ENCODE assay signal across 28 cellular contexts in genomic region chr11:67493548-67494370, GRCh38. TPM values are rescaled to one million over a fixed set of nuclear protein-coding genes. Genes with fewer than 3 reads are reported as not detected.
DNase-seq lines count a peak whose midpoint lies in the region; ATAC-seq, FAIRE-seq and TF ChIP-seq lines count a peak whose summit lies in the region.
"Had no signal": no experiment of that assay in that cellular context is flagged by ENCODE, and none has a peak within 500 bp of the region (broad histone marks: within the 10 kb centered on the region; RNA-seq: fewer than 3 reads in every experiment).

No MANE protein-coding gene starts in this region.

- no peak for TF ChIP-seq CTCF in kidney (IDR thresholded peaks at IDR 0.05; ENCODE audit: borderline replicate concordance, extremely low read depth, insufficient read depth)

- intact Hi-C loops in kidney (cut with DNase I): no loop called here

- H3K27me3 Mint-ChIP-seq in activated T-cell treated with anti-CD3 and anti-CD28 coated beads, Interleukin-2, amount 50 U/mL, for 24 hours: no peaks in the 10 kb centered on the region
- no peaks in the 10 kb centered on the region for H3K27me3 Mint-ChIP-seq in activated T-cell treated with anti-CD3 and anti-CD28 coated beads, Interleukin-2, amount 50 U/mL, for 72 hours (ENCODE audit: low read depth)
- H3K27me3 Mint-ChIP-seq: CD8-positive, alpha-beta memory T cell had no signal

- no peak for DNase-seq in activated T-cell treated with anti-CD3 and anti-CD28 coated beads, Interleukin-2, amount 50 U/mL, for 24 hours
- no peak for DNase-seq in activated T-cell treated with anti-CD3 and anti-CD28 coated beads, Interleukin-2, amount 50 U/mL, for 72 hours
- DNase-seq in HTR-8/SVneo (ENCODE audit: insufficient read length, low spot score) (no peak), kidney (peak; percentile 75), DMS153 treated with DMSO at 0.1 percent for 48 hours (lab: John Stamatoyannopoulos, UW; ENCODE audit: unreplicated experiment) (no peak), epidermal melanocyte (ENCODE audit: insufficient read length, low spot score) (no peak), T1000 (lab: John Stamatoyannopoulos, UW) (no peak)
- DNase-seq: AML-193; C1 segment of cervical spinal cord; Calu3; CD8-positive, alpha-beta memory T cell; DMS153; HCEC 1CT; KBM-7; NCI-H1105; NCI-H146; NCI-H2029; NCI-H2227 treated with DMSO at 0.1 percent for 48 hours; NCI-H524; NCI-H774; NK-92 treated with Interleukin-12 subunit alpha and Interleukin-12 subunit beta, amount 100 ng/mL, for 24 hours; SJCRH30 had no signal

- H3K4me1 ChIP-seq in kidney (ENCODE audit: control insufficient read depth in 1 of 2, insufficient read depth in 1 of 2, low read depth in 1 of 2, low read length in 2 of 2): no peaks in the 10 kb centered on the region
- H3K4me1 ChIP-seq: SJCRH30 had no signal

- no peak overlapping the region for H3K27ac ChIP-seq in kidney (ENCODE audit: low read depth in 2 of 2, low read length in 2 of 2)
- H3K27ac ChIP-seq: SJCRH30 had no signal

- H3K4me3 Mint-ChIP-seq in activated T-cell treated with anti-CD3 and anti-CD28 coated beads, Interleukin-2, amount 50 U/mL, for 24 hours: no peak overlapping the region
- H3K4me3 Mint-ChIP-seq in activated T-cell treated with anti-CD3 and anti-CD28 coated beads, Interleukin-2, amount 50 U/mL, for 72 hours: no peak overlapping the region
- H3K4me3 Mint-ChIP-seq: CD8-positive, alpha-beta memory T cell; GM23338 had no signal

- peaks cover 5 to 13% of the 10 kb centered on the region in 2 donors for H3K36me3 ChIP-seq in kidney (ENCODE audit: control insufficient read depth in 1 of 2, insufficient read depth in 2 of 2, low read length in 2 of 2)
- H3K36me3 ChIP-seq: SJCRH30 had no signal

- H3K36me3 Mint-ChIP-seq in activated T-cell treated with anti-CD3 and anti-CD28 coated beads, Interleukin-2, amount 50 U/mL, for 24 hours (ENCODE audit: low read depth): peaks cover 87% of the 10 kb centered on the region
- peaks cover 6 to 11% of the 10 kb centered on the region in 2 donors for H3K36me3 Mint-ChIP-seq in activated T-cell treated with anti-CD3 and anti-CD28 coated beads, Interleukin-2, amount 50 U/mL, for 72 hours (ENCODE audit: insufficient read depth in 2 of 2)

- no peaks in the 10 kb centered on the region for H3K9me3 Mint-ChIP-seq in activated T-cell treated with anti-CD3 and anti-CD28 coated beads, Interleukin-2, amount 50 U/mL, for 24 hours
- no peaks in the 10 kb centered on the region for H3K9me3 Mint-ChIP-seq in activated T-cell treated with anti-CD3 and anti-CD28 coated beads, Interleukin-2, amount 50 U/mL, for 72 hours
- H3K9me3 Mint-ChIP-seq: CD8-positive, alpha-beta memory T cell; GM23338 had no signal

- no peak overlapping the region for H3K9ac ChIP-seq in kidney (ENCODE audit: low read length in 2 of 2)

- no peak overlapping the region for H3K4me3 ChIP-seq in kidney (ENCODE audit: low read length in 2 of 2)
- H3K4me3 ChIP-seq: GM23338, SJCRH30 had no signal

- peaks cover 16% of the 10 kb centered on the region for H3K4me1 Mint-ChIP-seq in activated T-cell treated with anti-CD3 and anti-CD28 coated beads, Interleukin-2, amount 50 U/mL, for 24 hours (ENCODE audit: low read depth)
- peaks cover 9% of the 10 kb centered on the region for H3K4me1 Mint-ChIP-seq in activated T-cell treated with anti-CD3 and anti-CD28 coated beads, Interleukin-2, amount 50 U/mL, for 72 hours (ENCODE audit: low read depth)
- H3K4me1 Mint-ChIP-seq: GM23338 had no signal

- ATAC-seq in activated T-cell treated with anti-CD3 and anti-CD28 coated beads, Interleukin-2, amount 50 U/mL, for 72 hours (replicated peaks in 1 of 2): no peak

- peak; percentile 55 for FAIRE-seq in HTR-8/SVneo (lab: Jason Lieb, UNC)
- no peak for FAIRE-seq in kidney (lab: Jason Lieb, UNC)
- FAIRE-seq: G401.6, HepG2 had no signal

- peak overlapping the region; percentile 44 for H3K27ac Mint-ChIP-seq in activated T-cell treated with anti-CD3 and anti-CD28 coated beads, Interleukin-2, amount 50 U/mL, for 24 hours
- no peak overlapping the region for H3K27ac Mint-ChIP-seq in activated T-cell treated with anti-CD3 and anti-CD28 coated beads, Interleukin-2, amount 50 U/mL, for 72 hours
- H3K27ac Mint-ChIP-seq: GM23338 had no signal

- no peaks in the 10 kb centered on the region for H3K9me3 ChIP-seq in kidney (ENCODE audit: control insufficient read depth in 1 of 2, low read length in 2 of 2)
- H3K9me3 ChIP-seq: SJCRH30 had no signal

RNA-seq across cellular contexts. Expression of gene AIP, which starts 10.9 kb away (rescaled TPM):
- 100 to 1,000 TPM; 172 to 184 TPM for total RNA-seq in activated T-cell treated with anti-CD3 and anti-CD28 coated beads, Interleukin-2, amount 50 U/mL, for 72 hours
- 61.5 TPM for total RNA-seq in kidney
- polyA plus RNA-seq in kidney (ENCODE audit: insufficient read depth, low read depth, low replicate concordance): 135 TPM

RNA-seq across cellular contexts. Expression of gene PITPNM1, which starts 11.4 kb away (rescaled TPM):
- total RNA-seq in activated T-cell treated with anti-CD3 and anti-CD28 coated beads, Interleukin-2, amount 50 U/mL, for 72 hours: 100 to 1,000 TPM in 1 of 2 donors, 10 to 100 TPM in 1; 94.3 to 118 TPM
- total RNA-seq in kidney: 74.7 TPM
- 19.3 TPM for polyA plus RNA-seq in kidney (ENCODE audit: insufficient read depth, low read depth, low replicate concordance)

RNA-seq across cellular contexts. Expression of gene CDK2AP2, which starts 14.2 kb away (rescaled TPM):
- total RNA-seq in activated T-cell treated with anti-CD3 and anti-CD28 coated beads, Interleukin-2, amount 50 U/mL, for 72 hours: 100 to 1,000 TPM; 103 to 137 TPM
- 98.4 TPM for total RNA-seq in kidney
- 188 TPM for polyA plus RNA-seq in kidney (ENCODE audit: insufficient read depth, low read depth, low replicate concordance)

RNA-seq across cellular contexts. Expression of gene TMEM134, which starts 24.7 kb away (rescaled TPM):
- total RNA-seq in activated T-cell treated with anti-CD3 and anti-CD28 coated beads, Interleukin-2, amount 50 U/mL, for 72 hours: 10 to 100 TPM; 53.2 to 59.7 TPM
- 65.5 TPM for total RNA-seq in kidney
- polyA plus RNA-seq in kidney (ENCODE audit: insufficient read depth, low read depth, low replicate concordance): 127 TPM

RNA-seq across cellular contexts. Expression of gene CABP2, which starts 29.5 kb away (rescaled TPM):
- not detected for total RNA-seq in activated T-cell treated with anti-CD3 and anti-CD28 coated beads, Interleukin-2, amount 50 U/mL, for 72 hours
- not detected for total RNA-seq in kidney
- not detected for polyA plus RNA-seq in kidney (ENCODE audit: insufficient read depth, low read depth, low replicate concordance)
- total RNA-seq: A172; Calu3; CD8-positive, alpha-beta memory T cell; Daoy; GM23338; HepG2; SJCRH30 had no signal
- polyA plus RNA-seq: AG04450; CD8-positive, alpha-beta memory T cell; GM23338; HepG2 had no signal
